Comparison of ENCODE assay signal across 1 cellular context in the genomic region with DNA sequence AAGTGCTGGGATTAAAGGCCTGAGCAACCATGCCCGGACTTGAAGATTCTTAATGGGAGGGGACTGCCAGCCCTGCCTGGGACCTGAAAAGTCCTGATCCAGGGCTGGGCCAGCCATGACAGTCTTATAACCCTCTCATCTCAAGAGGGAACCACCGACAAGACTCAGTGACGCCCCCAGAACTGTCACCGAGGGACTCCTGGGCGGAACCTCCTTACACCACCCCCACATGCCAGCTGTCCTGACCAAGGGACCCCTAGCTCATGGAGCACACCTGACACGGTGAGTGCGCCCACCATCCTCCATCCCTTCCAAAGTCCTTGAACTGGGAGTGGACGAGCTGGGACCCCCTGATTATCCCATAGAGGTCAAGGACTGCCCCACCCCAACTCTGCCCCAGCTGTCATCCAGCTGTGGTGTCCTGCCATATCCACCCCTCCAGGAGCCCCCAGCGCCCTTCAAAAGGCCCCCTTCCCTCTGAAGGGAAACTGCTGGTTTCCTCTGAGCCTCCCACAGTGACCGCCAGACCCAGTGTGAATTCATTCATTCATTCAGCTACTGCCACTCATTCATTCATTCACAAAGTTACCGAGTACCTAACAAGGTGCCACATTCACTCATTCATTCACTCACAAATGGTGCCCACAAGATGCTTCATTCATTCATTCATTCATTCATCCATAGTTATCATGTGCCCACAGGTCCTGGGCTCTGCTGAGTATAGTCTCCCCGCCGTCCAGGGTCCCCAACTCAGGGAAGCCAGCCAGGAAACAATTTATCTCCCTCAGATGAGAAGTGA.
TF ChIP-seq lines count a peak whose summit lies in the region.

No MANE protein-coding gene starts in this region.

TF ChIP-seq in IMR-90, 13 proteins besides CTCF, POLR2A, EP300 and RAD21:
- TF ChIP-seq MXI1 (IDR thresholded peaks at IDR 0.05; ENCODE audit: borderline replicate concordance, low read depth, low read length) (no peak), BHLHE40 (IDR thresholded peaks at IDR 0.05; ENCODE audit: low read depth, low read length) (no peak), CHD1 (IDR thresholded peaks at IDR 0.05; ENCODE audit: low read depth, low read length) (no peak), CEBPB (IDR thresholded peaks at IDR 0.05; ENCODE audit: low read depth, low read length) (no peak), NFE2L2 (IDR thresholded peaks at IDR 0.05; ENCODE audit: low read depth, low read length) (no peak), ELK1 (IDR thresholded peaks at IDR 0.05; ENCODE audit: borderline replicate concordance, low read depth, low read length) (no peak), RFX5 (IDR thresholded peaks at IDR 0.05; ENCODE audit: low read depth, low read length) (no peak), RCOR1 (IDR thresholded peaks at IDR 0.05; ENCODE audit: insufficient replicate concordance, low read length) (no peak), MAFK (IDR thresholded peaks at IDR 0.05; ENCODE audit: low read depth, low read length) (no peak), MAZ (IDR thresholded peaks at IDR 0.05; ENCODE audit: borderline replicate concordance, low read depth, low read length) (no peak), SMC3 (IDR thresholded peaks at IDR 0.05; ENCODE audit: low read depth, low read length) (no peak), FOS (IDR thresholded peaks at IDR 0.05; ENCODE audit: low read depth, low read length) (no peak)
- TF ChIP-seq, protein P1, sequence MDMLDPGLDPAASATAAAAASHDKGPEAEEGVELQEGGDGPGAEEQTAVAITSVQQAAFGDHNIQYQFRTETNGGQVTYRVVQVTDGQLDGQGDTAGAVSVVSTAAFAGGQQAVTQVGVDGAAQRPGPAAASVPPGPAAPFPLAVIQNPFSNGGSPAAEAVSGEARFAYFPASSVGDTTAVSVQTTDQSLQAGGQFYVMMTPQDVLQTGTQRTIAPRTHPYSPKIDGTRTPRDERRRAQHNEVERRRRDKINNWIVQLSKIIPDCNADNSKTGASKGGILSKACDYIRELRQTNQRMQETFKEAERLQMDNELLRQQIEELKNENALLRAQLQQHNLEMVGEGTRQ (IDR thresholded peaks at IDR 0.05; ENCODE audit: low read depth, low read length) = no peak
TF ChIP-seq in IMR-90: peak in this region for 0.
